Comparison of ENCODE assay signal across 2 cellular contexts in the genomic region with DNA sequence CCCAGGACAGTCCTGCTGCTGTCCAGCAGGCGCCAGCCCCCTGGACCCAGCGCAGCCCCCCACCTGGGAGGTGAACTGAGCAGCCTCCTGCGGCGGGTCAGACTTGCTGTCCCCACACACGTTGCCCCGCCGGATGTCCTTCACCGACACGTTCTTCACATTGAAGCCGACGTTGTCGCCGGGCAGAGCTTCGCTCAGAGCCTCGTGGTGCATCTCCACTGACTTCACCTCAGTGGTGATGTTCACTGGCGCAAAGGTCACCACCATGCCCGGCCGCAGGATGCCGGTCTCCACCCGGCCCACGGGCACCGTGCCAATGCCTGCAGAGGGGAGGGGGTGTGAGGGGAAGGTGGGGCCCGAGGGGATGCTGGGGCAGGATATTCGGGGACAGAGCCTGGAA.
TF ChIP-seq lines count a peak whose summit lies in the region.

No MANE protein-coding gene starts in this region.

TF ChIP-seq in SK-N-SH, 30 proteins besides CTCF, POLR2A, EP300 and RAD21 (continued from another document):
- no peak for TF ChIP-seq FOXJ3 (CRISPR knock-in tag; IDR thresholded peaks at IDR 0.05)
- TF ChIP-seq, protein P1, sequence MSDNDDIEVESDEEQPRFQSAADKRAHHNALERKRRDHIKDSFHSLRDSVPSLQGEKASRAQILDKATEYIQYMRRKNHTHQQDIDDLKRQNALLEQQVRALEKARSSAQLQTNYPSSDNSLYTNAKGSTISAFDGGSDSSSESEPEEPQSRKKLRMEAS (IDR thresholded peaks at IDR 0.05; ENCODE audit: low read depth) = no peak
- no peak for TF ChIP-seq MEF2A (IDR thresholded peaks at IDR 0.05; ENCODE audit: borderline replicate concordance, low read depth)
- TF ChIP-seq, protein P2, sequence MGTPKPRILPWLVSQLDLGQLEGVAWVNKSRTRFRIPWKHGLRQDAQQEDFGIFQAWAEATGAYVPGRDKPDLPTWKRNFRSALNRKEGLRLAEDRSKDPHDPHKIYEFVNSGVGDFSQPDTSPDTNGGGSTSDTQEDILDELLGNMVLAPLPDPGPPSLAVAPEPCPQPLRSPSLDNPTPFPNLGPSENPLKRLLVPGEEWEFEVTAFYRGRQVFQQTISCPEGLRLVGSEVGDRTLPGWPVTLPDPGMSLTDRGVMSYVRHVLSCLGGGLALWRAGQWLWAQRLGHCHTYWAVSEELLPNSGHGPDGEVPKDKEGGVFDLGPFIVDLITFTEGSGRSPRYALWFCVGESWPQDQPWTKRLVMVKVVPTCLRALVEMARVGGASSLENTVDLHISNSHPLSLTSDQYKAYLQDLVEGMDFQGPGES (IDR thresholded peaks at IDR 0.05; ENCODE audit: low read depth, low read length) = no peak
- TF ChIP-seq CHD2 (IDR thresholded peaks at IDR 0.05; ENCODE audit: low read length, partially characterized antibody) = no peak
- TF ChIP-seq ZBTB33 (IDR thresholded peaks at IDR 0.05; ENCODE audit: borderline replicate concordance, low read depth) = no peak
- TF ChIP-seq YY1 (IDR thresholded peaks at IDR 0.05; ENCODE audit: low read depth) = no peak
- TF ChIP-seq, protein P3, sequence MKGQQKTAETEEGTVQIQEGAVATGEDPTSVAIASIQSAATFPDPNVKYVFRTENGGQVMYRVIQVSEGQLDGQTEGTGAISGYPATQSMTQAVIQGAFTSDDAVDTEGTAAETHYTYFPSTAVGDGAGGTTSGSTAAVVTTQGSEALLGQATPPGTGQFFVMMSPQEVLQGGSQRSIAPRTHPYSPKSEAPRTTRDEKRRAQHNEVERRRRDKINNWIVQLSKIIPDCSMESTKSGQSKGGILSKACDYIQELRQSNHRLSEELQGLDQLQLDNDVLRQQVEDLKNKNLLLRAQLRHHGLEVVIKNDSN (IDR thresholded peaks at IDR 0.05; ENCODE audit: borderline replicate concordance, low read depth) = no peak
- TF ChIP-seq TAF1 (IDR thresholded peaks at IDR 0.05; ENCODE audit: borderline replicate concordance, low read depth, low read length) = no peak
- TF ChIP-seq POLR2AphosphoS5 (IDR thresholded peaks at IDR 0.05; ENCODE audit: low read depth, low read length) = no peak
- no peak for TF ChIP-seq TEAD4 (IDR thresholded peaks at IDR 0.05; ENCODE audit: borderline replicate concordance, insufficient read depth)
- no peak for TF ChIP-seq GATA2 (CRISPR knock-in tag; IDR thresholded peaks at IDR 0.05)
- no peak for TF ChIP-seq TCF12 (IDR thresholded peaks at IDR 0.05)
TF ChIP-seq in SK-N-SH: peak in this region for 0.

TF ChIP-seq in SK-N-SH treated with all-trans-retinoic acid at 6 μM for 48 hours, 23 proteins besides CTCF, POLR2A, EP300 and RAD21 (continued from another document):
- TF ChIP-seq, protein P4, sequence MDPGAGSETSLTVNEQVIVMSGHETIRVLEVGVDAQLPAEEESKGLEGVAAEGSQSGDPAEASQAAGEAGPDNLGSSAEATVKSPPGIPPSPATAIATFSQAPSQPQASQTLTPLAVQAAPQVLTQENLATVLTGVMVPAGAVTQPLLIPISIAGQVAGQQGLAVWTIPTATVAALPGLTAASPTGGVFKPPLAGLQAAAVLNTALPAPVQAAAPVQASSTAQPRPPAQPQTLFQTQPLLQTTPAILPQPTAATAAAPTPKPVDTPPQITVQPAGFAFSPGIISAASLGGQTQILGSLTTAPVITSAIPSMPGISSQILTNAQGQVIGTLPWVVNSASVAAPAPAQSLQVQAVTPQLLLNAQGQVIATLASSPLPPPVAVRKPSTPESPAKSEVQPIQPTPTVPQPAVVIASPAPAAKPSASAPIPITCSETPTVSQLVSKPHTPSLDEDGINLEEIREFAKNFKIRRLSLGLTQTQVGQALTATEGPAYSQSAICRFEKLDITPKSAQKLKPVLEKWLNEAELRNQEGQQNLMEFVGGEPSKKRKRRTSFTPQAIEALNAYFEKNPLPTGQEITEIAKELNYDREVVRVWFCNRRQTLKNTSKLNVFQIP (CRISPR knock-in tag; IDR thresholded peaks at IDR 0.05; ENCODE audit: borderline replicate concordance, low read depth) = no peak
- no peak for TF ChIP-seq TCF4 (CRISPR knock-in tag; IDR thresholded peaks at IDR 0.05; ENCODE audit: borderline replicate concordance)
TF ChIP-seq in SK-N-SH treated with all-trans-retinoic acid at 6 μM for 48 hours: peak in this region for 0.
